In genomic region chr9:14372437-14373318, GRCh38 we compare ENCODE assay signal across 1 cellular context.
A peak's percentile ranks its signal among the peaks of the same experiment; 100 is the strongest.
TF ChIP-seq lines count a peak whose summit lies in the region.

No MANE protein-coding gene starts in this region.

TF ChIP-seq in IMR-90, 13 proteins besides CTCF, POLR2A, EP300 and RAD21:
- TF ChIP-seq RCOR1 (IDR thresholded peaks at IDR 0.05; ENCODE audit: insufficient replicate concordance, low read length) = no peak
- TF ChIP-seq MAZ (IDR thresholded peaks at IDR 0.05; ENCODE audit: borderline replicate concordance, low read depth, low read length) = no peak
- TF ChIP-seq MXI1 (IDR thresholded peaks at IDR 0.05; ENCODE audit: borderline replicate concordance, low read depth, low read length) = no peak
- no peak for TF ChIP-seq ELK1 (IDR thresholded peaks at IDR 0.05; ENCODE audit: borderline replicate concordance, low read depth, low read length)
- TF ChIP-seq SMC3 (IDR thresholded peaks at IDR 0.05; ENCODE audit: low read depth, low read length) = no peak
- TF ChIP-seq FOS (IDR thresholded peaks at IDR 0.05; ENCODE audit: low read depth, low read length) = peak; percentile 68; the same call in 1 of the 2 replicates
- TF ChIP-seq CHD1 (IDR thresholded peaks at IDR 0.05; ENCODE audit: low read depth, low read length) = no peak
- TF ChIP-seq CEBPB (IDR thresholded peaks at IDR 0.05; ENCODE audit: low read depth, low read length) = peak; percentile 61; the same call in 1 of the 2 replicates
- 0 out of 2 replicates have a peak, but pooled peaks have one; percentile 14 for TF ChIP-seq BHLHE40 (IDR thresholded peaks at IDR 0.05; ENCODE audit: low read depth, low read length)
- TF ChIP-seq NFE2L2 (IDR thresholded peaks at IDR 0.05; ENCODE audit: low read depth, low read length) = no peak
- no peak for TF ChIP-seq RFX5 (IDR thresholded peaks at IDR 0.05; ENCODE audit: low read depth, low read length)
